ENCODE assay signal across 1 cellular context in the genomic region with DNA sequence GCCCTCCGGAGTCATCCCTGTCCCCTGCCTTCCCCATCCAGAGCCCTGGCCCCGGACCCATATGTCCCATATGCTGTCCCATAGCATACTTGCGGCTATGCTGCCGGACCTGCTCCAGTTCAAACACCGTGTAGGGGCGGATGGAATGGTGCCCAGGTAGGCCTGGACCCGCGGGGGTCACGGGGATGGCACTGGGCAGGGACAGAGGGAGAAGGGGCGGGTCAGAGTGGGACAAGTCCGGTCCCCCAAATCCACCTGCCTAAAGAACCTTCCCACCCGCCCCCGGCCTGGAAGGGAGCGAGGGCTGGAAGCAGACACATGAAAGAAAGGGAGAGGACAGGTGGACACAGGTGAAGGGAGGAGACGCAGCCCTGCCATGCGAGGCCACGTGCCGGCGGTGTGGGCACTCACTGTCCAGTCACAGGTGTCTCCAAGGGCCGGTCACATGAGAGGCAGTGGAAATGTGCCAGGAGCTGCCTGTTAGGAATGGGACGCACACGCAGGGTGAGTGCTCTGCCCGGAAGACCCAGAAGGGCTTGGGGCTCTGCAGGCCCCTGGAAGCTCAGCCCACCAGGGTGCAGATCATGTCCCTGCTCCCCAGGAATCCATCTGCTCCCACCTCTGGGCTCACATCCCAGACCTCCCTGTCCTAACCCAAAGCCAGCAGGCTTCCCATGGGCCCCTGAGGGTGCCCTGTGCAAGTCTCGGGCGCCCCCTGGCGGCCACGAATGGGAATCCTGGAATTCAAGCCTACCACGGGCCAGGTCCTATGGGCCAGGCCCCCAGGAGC.
TF ChIP-seq lines count a peak whose summit lies in the region.

No MANE protein-coding gene starts in this region.

TF ChIP-seq in HepG2, 621 proteins besides CTCF, POLR2A, EP300 and RAD21 (continued from another document and continues in another):
- TF ChIP-seq TRIM22 (IDR thresholded peaks at IDR 0.05) (no peak), FOXA1 (IDR thresholded peaks at IDR 0.05) (no peak), FOXA1 (CRISPR knock-in tag; IDR thresholded peaks at IDR 0.05) (no peak), FOXM1 (CRISPR knock-in tag; IDR thresholded peaks at IDR 0.05) (no peak), MXD4 (CRISPR knock-in tag; IDR thresholded peaks at IDR 0.05) (no peak), ZSCAN25 (CRISPR knock-in tag; IDR thresholded peaks at IDR 0.05) (0 out of 2 replicates have a peak, but pooled peaks have one; percentile 1), TEAD2 (CRISPR knock-in tag; IDR thresholded peaks at IDR 0.05) (no peak), ASH2L (IDR thresholded peaks at IDR 0.05; ENCODE audit: insufficient read length, low read depth, low read length) (no peak), FOXA3 (CRISPR knock-in tag; IDR thresholded peaks at IDR 0.05) (no peak), SSRP1 (CRISPR knock-in tag; IDR thresholded peaks at IDR 0.05) (no peak), IKZF5 (CRISPR knock-in tag; IDR thresholded peaks at IDR 0.05) (peak; percentile 51; the same call in 1 of the 2 replicates), MTA1 (CRISPR knock-in tag; IDR thresholded peaks at IDR 0.05; ENCODE audit: borderline replicate concordance) (no peak), ZNF660 (CRISPR knock-in tag; IDR thresholded peaks at IDR 0.05; ENCODE audit: borderline replicate concordance, low read depth) (no peak), ATF1 (CRISPR knock-in tag; IDR thresholded peaks at IDR 0.05) (no peak), THYN1 (CRISPR knock-in tag; IDR thresholded peaks at IDR 0.05; ENCODE audit: borderline replicate concordance, low read depth) (no peak), FOXK1 (CRISPR knock-in tag; IDR thresholded peaks at IDR 0.05; ENCODE audit: borderline replicate concordance, low read depth) (no peak), ZNF781 (CRISPR knock-in tag; IDR thresholded peaks at IDR 0.05; ENCODE audit: borderline replicate concordance, not compliant biosample characterization) (no peak), TEAD3 (CRISPR knock-in tag; optimal IDR thresholded peaks at IDR 0.05; ENCODE audit: borderline replicate concordance) (peak; percentile 96), JUN (CRISPR knock-in tag; IDR thresholded peaks at IDR 0.05) (no peak), ZMYM3 (CRISPR knock-in tag; IDR thresholded peaks at IDR 0.05) (no peak), ZFP36 (IDR thresholded peaks at IDR 0.05; ENCODE audit: borderline replicate concordance, low read depth, low read length, partially characterized antibody) (no peak), ZBTB1 (CRISPR knock-in tag; IDR thresholded peaks at IDR 0.05; ENCODE audit: borderline replicate concordance) (no peak), SIX1 (CRISPR knock-in tag; IDR thresholded peaks at IDR 0.05; ENCODE audit: borderline replicate concordance) (no peak), ZNF234 (CRISPR knock-in tag; conservative IDR thresholded peaks at IDR 0.05) (no peak), NFYC (CRISPR knock-in tag; IDR thresholded peaks at IDR 0.05) (no peak), PCBP2 (optimal IDR thresholded peaks at IDR 0.05; ENCODE audit: low read depth, low read length, poor library complexity, severe bottlenecking) (no peak), GATAD1 (CRISPR knock-in tag; IDR thresholded peaks at IDR 0.05) (no peak), ZNF790 (CRISPR knock-in tag; IDR thresholded peaks at IDR 0.05; ENCODE audit: borderline replicate concordance) (no peak), CBFB (CRISPR knock-in tag; IDR thresholded peaks at IDR 0.05) (peak; percentile 42; the same call in 1 of the 2 replicates), ZNF740 (CRISPR knock-in tag; IDR thresholded peaks at IDR 0.05) (no peak), ZSCAN21 (CRISPR knock-in tag; IDR thresholded peaks at IDR 0.05; ENCODE audit: borderline replicate concordance) (no peak), DPF2 (CRISPR knock-in tag; IDR thresholded peaks at IDR 0.05; ENCODE audit: borderline replicate concordance, low read depth) (no peak), CHD4 (IDR thresholded peaks at IDR 0.05; ENCODE audit: borderline replicate concordance, low read length) (no peak), ZNF225 (CRISPR knock-in tag; IDR thresholded peaks at IDR 0.05) (0 out of 2 replicates have a peak, but pooled peaks have one; percentile 50), RAD51 (IDR thresholded peaks at IDR 0.05; ENCODE audit: borderline replicate concordance) (no peak), SPEN (CRISPR knock-in tag; IDR thresholded peaks at IDR 0.05; ENCODE audit: low read depth) (no peak), ZBTB33 (CRISPR knock-in tag; IDR thresholded peaks at IDR 0.05) (no peak; the same call in 1 of the 2 replicates), ZFP62 (CRISPR knock-in tag; IDR thresholded peaks at IDR 0.05) (no peak), HNF4A (CRISPR knock-in tag; IDR thresholded peaks at IDR 0.05) (no peak), TAF1 (CRISPR knock-in tag; IDR thresholded peaks at IDR 0.05) (no peak; the same call in 1 of the 2 replicates), CENPX (CRISPR knock-in tag; IDR thresholded peaks at IDR 0.05) (no peak), MAF1 (CRISPR knock-in tag; IDR thresholded peaks at IDR 0.05; ENCODE audit: borderline replicate concordance) (no peak), IKZF1 (IDR thresholded peaks at IDR 0.05) (no peak), TGIF2 (CRISPR knock-in tag; IDR thresholded peaks at IDR 0.05) (no peak), EZH2 (conservative IDR thresholded peaks at IDR 0.05; ENCODE audit: low read depth, low read length) (no peak), ZSCAN20 (CRISPR knock-in tag; IDR thresholded peaks at IDR 0.05; ENCODE audit: borderline replicate concordance) (peak; percentile 82), SMYD3 (CRISPR knock-in tag; IDR thresholded peaks at IDR 0.05) (no peak), ZFP37 (CRISPR knock-in tag; IDR thresholded peaks at IDR 0.05; ENCODE audit: borderline replicate concordance) (no peak), ETS1 (CRISPR knock-in tag; IDR thresholded peaks at IDR 0.05) (no peak), ZNF276 (CRISPR knock-in tag; IDR thresholded peaks at IDR 0.05; ENCODE audit: low read depth) (no peak), ZNF207 (IDR thresholded peaks at IDR 0.05; ENCODE audit: borderline replicate concordance) (no peak), ISX (CRISPR knock-in tag; conservative IDR thresholded peaks at IDR 0.05) (no peak)
- TF ChIP-seq, protein P1, sequence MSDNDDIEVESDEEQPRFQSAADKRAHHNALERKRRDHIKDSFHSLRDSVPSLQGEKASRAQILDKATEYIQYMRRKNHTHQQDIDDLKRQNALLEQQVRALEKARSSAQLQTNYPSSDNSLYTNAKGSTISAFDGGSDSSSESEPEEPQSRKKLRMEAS (IDR thresholded peaks at IDR 0.05): no peak
- TF ChIP-seq, protein P2, sequence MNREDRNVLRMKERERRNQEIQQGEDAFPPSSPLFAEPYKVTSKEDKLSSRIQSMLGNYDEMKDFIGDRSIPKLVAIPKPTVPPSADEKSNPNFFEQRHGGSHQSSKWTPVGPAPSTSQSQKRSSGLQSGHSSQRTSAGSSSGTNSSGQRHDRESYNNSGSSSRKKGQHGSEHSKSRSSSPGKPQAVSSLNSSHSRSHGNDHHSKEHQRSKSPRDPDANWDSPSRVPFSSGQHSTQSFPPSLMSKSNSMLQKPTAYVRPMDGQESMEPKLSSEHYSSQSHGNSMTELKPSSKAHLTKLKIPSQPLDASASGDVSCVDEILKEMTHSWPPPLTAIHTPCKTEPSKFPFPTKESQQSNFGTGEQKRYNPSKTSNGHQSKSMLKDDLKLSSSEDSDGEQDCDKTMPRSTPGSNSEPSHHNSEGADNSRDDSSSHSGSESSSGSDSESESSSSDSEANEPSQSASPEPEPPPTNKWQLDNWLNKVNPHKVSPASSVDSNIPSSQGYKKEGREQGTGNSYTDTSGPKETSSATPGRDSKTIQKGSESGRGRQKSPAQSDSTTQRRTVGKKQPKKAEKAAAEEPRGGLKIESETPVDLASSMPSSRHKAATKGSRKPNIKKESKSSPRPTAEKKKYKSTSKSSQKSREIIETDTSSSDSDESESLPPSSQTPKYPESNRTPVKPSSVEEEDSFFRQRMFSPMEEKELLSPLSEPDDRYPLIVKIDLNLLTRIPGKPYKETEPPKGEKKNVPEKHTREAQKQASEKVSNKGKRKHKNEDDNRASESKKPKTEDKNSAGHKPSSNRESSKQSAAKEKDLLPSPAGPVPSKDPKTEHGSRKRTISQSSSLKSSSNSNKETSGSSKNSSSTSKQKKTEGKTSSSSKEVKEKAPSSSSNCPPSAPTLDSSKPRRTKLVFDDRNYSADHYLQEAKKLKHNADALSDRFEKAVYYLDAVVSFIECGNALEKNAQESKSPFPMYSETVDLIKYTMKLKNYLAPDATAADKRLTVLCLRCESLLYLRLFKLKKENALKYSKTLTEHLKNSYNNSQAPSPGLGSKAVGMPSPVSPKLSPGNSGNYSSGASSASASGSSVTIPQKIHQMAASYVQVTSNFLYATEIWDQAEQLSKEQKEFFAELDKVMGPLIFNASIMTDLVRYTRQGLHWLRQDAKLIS (CRISPR knock-in tag; IDR thresholded peaks at IDR 0.05): no peak
- TF ChIP-seq, protein P3, sequence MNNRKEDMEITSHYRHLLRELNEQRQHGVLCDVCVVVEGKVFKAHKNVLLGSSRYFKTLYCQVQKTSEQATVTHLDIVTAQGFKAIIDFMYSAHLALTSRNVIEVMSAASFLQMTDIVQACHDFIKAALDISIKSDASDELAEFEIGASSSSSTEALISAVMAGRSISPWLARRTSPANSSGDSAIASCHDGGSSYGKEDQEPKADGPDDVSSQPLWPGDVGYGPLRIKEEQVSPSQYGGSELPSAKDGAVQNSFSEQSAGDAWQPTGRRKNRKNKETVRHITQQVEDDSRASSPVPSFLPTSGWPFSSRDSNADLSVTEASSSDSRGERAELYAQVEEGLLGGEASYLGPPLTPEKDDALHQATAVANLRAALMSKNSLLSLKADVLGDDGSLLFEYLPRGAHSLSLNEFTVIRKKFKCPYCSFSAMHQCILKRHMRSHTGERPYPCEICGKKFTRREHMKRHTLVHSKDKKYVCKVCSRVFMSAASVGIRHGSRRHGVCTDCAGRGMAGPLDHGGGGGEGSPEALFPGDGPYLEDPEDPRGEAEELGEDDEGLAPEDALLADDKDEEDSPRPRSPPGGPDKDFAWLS (CRISPR knock-in tag; IDR thresholded peaks at IDR 0.05; ENCODE audit: borderline replicate concordance): no peak
